Comparison of ENCODE assay signal across 23 cellular contexts in the genomic region with DNA sequence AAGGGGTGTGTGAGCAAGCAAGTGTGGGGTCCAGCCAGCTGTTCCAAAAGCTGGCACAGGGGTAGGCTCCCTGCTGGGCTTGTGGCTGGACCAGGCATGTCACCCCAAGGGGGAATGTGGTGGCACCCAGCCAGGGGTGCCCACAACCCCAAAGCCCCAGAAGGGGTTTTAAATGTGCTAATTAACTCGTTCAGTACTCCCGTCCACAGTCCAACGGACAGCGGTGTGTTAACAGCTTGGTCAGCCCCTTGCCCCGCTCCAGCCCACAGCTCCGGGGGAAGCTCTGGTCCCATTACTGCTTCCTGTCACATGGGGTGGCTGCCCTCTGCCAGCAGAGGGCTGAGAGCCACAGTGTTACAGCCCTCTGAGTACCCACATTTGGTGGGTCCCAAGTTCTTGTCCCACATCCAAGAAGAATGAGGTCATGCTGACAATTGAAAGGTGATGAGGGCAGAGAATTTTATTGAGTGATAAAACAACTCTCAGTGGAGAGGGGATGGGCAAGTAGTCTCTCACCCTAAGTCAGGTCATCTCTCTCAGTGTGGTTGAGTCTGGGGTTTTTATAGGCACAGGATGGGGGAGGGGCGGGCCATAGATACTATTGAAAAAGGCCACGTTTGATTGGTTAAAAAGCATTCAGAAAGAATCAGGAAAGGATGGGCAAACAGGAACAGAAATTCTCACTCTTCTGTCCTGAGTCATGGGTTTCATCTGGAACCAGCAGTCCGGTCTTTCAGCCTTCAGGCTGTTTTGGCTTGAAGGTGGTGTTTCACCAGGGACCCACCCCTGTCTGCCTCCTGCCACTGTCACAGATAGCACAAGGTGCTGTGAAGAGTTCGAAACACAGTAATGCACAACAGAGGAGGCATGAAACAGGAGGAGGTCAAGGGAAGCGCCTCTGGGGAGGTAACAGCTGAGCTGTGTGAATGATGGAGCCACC.
"Had no signal": no experiment of that assay in that cellular context is flagged by ENCODE, and none has a peak within 500 bp of the region (broad histone marks: within the 10 kb centered on the region; RNA-seq: fewer than 3 reads in every experiment).

No MANE protein-coding gene starts in this region.

- DNase-seq: activated gamma-delta T cell treated with Interleukin-2 at 50 U/mL for 16 hours; activated T-cell treated with anti-CD3 and anti-CD28 coated beads, Interleukin-2, amount 50 U/mL, for 1 hour; anterior cingulate cortex; body of pancreas; effector CD4-positive, alpha-beta T cell; hippocampal formation; left cardiac atrium; mucosa of descending colon; naive B cell; nucleus accumbens; sigmoid colon; stimulated activated CD4-positive, alpha-beta T cell treated with anti-CD3 and anti-CD28 coated beads, Interleukin-2, amount 100 ng/mL, for 48 hours; stimulated activated CD8-positive, alpha-beta memory T cell treated with anti-CD3 and anti-CD28 coated beads, Interleukin-4, amount 100 ng/mL, for 48 hours; stimulated activated naive CD4-positive, alpha-beta T cell treated with Interleukin-2 at 50 U/mL for 16 hours; T-helper 1 cell; upper lobe of right lung had no signal

- H3K4me3 ChIP-seq: body of pancreas, esophagus muscularis mucosa, mucosa of descending colon, sigmoid colon, thoracic aorta, upper lobe of right lung had no signal

- H3K4me1 Mint-ChIP-seq: activated naive CD4-positive, alpha-beta T cell treated with anti-CD3 and anti-CD28 coated beads, Interleukin-2, amount 50 U/mL, for 24 hours had no signal

- ATAC-seq: body of pancreas, left cardiac atrium, mucosa of descending colon, upper lobe of right lung, WTC11 had no signal

- H3K9ac ChIP-seq: parathyroid adenoma had no signal

- H3K36me3 ChIP-seq: esophagus muscularis mucosa, sigmoid colon, thoracic aorta, upper lobe of right lung had no signal

- H3K9me3 Mint-ChIP-seq: activated naive CD4-positive, alpha-beta T cell treated with anti-CD3 and anti-CD28 coated beads, Interleukin-2, amount 50 U/mL, for 24 hours had no signal

- H3K4me1 ChIP-seq: parathyroid adenoma, upper lobe of right lung had no signal

- H2AFZ ChIP-seq: parathyroid adenoma had no signal

- H3K27ac Mint-ChIP-seq: activated naive CD4-positive, alpha-beta T cell treated with anti-CD3 and anti-CD28 coated beads, Interleukin-2, amount 50 U/mL, for 24 hours; dendritic cell treated with granulocyte-macrophage colony-stimulating factor and Interleukin-4, amounts not matched to agents 40 ng/mL and 50 ng/mL, for 4 days; memory B cell; WTC11 had no signal

- H3K27me3 ChIP-seq: body of pancreas, upper lobe of right lung had no signal

- H3K4me3 Mint-ChIP-seq: activated naive CD4-positive, alpha-beta T cell treated with anti-CD3 and anti-CD28 coated beads, Interleukin-2, amount 50 U/mL, for 24 hours; dendritic cell treated with granulocyte-macrophage colony-stimulating factor and Interleukin-4, amounts not matched to agents 40 ng/mL and 50 ng/mL, for 4 days; memory B cell; WTC11 had no signal

- H3K27ac ChIP-seq: body of pancreas, esophagus muscularis mucosa, parathyroid adenoma, sigmoid colon, thoracic aorta, upper lobe of right lung had no signal

- H3K36me3 Mint-ChIP-seq: activated naive CD4-positive, alpha-beta T cell treated with anti-CD3 and anti-CD28 coated beads, Interleukin-2, amount 50 U/mL, for 24 hours; memory B cell had no signal

- H3K9me3 ChIP-seq: body of pancreas, mucosa of descending colon, sigmoid colon, upper lobe of right lung had no signal

- H3K79me2 ChIP-seq: parathyroid adenoma had no signal
